Comparison of ENCODE assay signal across 37 cellular contexts in genomic region chr7:123717689-123718088, GRCh38.
"Had no signal": no experiment of that assay in that cellular context is flagged by ENCODE, and none has a peak within 500 bp of the region (broad histone marks: within the 10 kb centered on the region; RNA-seq: fewer than 3 reads in every experiment).

No MANE protein-coding gene starts in this region.

- H3K9me3 ChIP-seq: ascending aorta had no signal

- H3K4me3 Mint-ChIP-seq: activated B cell treated with CpG ODN at 0.5 μM for 24 hours; activated CD4-positive, alpha-beta memory T cell treated with anti-CD3 and anti-CD28 coated beads for 36 hours; activated CD4-positive, alpha-beta T cell treated with anti-CD3 and anti-CD28 coated beads, Interleukin-2, amount 10 ng/mL, durations not matched to agents 24 days and 14 days; activated CD8-positive, alpha-beta T cell treated with anti-CD3 and anti-CD28 coated beads for 36 hours; activated naive CD4-positive, alpha-beta T cell treated with anti-CD3 and anti-CD28 coated beads, Interleukin-2, amount 10 ng/mL, durations not matched to agents 7 days and 5 days; activated naive CD4-positive, alpha-beta T cell treated with anti-CD3 and anti-CD28 coated beads, Interleukin-2, amount 50 U/mL, for 24 hours; activated naive CD8-positive, alpha-beta T cell; activated naive CD8-positive, alpha-beta T cell treated with anti-CD3 and anti-CD28 coated beads, Interleukin-2, amount 50 U/mL, for 24 hours; activated T-cell treated with anti-CD3 and anti-CD28 coated beads, Interleukin-2, amount 50 U/mL, for 4 hours; activated T-cell treated with anti-CD3 and anti-CD28 coated beads, Interleukin-2, amount 50 U/mL, for 72 hours; activated T-helper 1 cell treated with anti-CD3 and anti-CD28 coated beads, Interleukin-12 subunit alpha, Interleukin-12 subunit beta, Interleukin-2, Interleukin-4 antibody, amounts not matched to agents 30 ng/mL and 10 ng/mL and 1 ng/mL, durations not matched to agents 14 hours and 24 hours and 36 hours; activated T-helper 17 cell treated with anti-CD3 and anti-CD28 coated beads, Interleukin-2, amount 50 U/mL, for 72 hours; brain; central memory CD8-positive, alpha-beta T cell; T-cell; T-helper 2 cell treated with Interferon-gamma antibody and Interleukin-4, amounts not matched to agents 5 μg/mL and 100 μg/mL, for 36 hours had no signal

- H3K36me3 ChIP-seq: ascending aorta, cardiac muscle cell had no signal

- H3K27me3 ChIP-seq: ascending aorta, cardiac muscle cell had no signal

- H3K27ac Mint-ChIP-seq: activated B cell treated with CpG ODN at 0.5 μM for 24 hours; activated CD4-positive, alpha-beta memory T cell treated with anti-CD3 and anti-CD28 coated beads for 36 hours; activated CD4-positive, alpha-beta T cell treated with anti-CD3 and anti-CD28 coated beads, Interleukin-2, amount 10 ng/mL, durations not matched to agents 24 days and 14 days; activated CD8-positive, alpha-beta T cell treated with anti-CD3 and anti-CD28 coated beads for 36 hours; activated naive CD4-positive, alpha-beta T cell treated with anti-CD3 and anti-CD28 coated beads, Interleukin-2, amount 10 ng/mL, durations not matched to agents 7 days and 5 days; activated naive CD4-positive, alpha-beta T cell treated with anti-CD3 and anti-CD28 coated beads, Interleukin-2, amount 50 U/mL, for 24 hours; activated naive CD8-positive, alpha-beta T cell; activated naive CD8-positive, alpha-beta T cell treated with anti-CD3 and anti-CD28 coated beads, Interleukin-2, amount 50 U/mL, for 24 hours; activated T-cell treated with anti-CD3 and anti-CD28 coated beads, Interleukin-2, amount 50 U/mL, for 72 hours; activated T-helper 1 cell treated with anti-CD3 and anti-CD28 coated beads, Interleukin-12 subunit alpha, Interleukin-12 subunit beta, Interleukin-2, Interleukin-4 antibody, amounts not matched to agents 30 ng/mL and 10 ng/mL and 1 ng/mL, durations not matched to agents 14 hours and 24 hours and 36 hours; activated T-helper 17 cell treated with anti-CD3 and anti-CD28 coated beads, Interleukin-2, amount 50 U/mL, for 72 hours; brain; T-cell; T-helper 2 cell treated with Interferon-gamma antibody and Interleukin-4, amounts not matched to agents 5 μg/mL and 100 μg/mL, for 36 hours had no signal

- H3K27me3 Mint-ChIP-seq: activated B cell treated with CpG ODN at 0.5 μM for 24 hours; activated CD4-positive, alpha-beta memory T cell treated with anti-CD3 and anti-CD28 coated beads for 36 hours; activated CD4-positive, alpha-beta T cell treated with anti-CD3 and anti-CD28 coated beads, Interleukin-2, amount 10 ng/mL, durations not matched to agents 24 days and 14 days; activated CD8-positive, alpha-beta T cell treated with anti-CD3 and anti-CD28 coated beads for 36 hours; activated naive CD4-positive, alpha-beta T cell treated with anti-CD3 and anti-CD28 coated beads, Interleukin-2, amount 10 ng/mL, durations not matched to agents 7 days and 5 days; activated naive CD4-positive, alpha-beta T cell treated with anti-CD3 and anti-CD28 coated beads, Interleukin-2, amount 50 U/mL, for 24 hours; activated naive CD8-positive, alpha-beta T cell; activated naive CD8-positive, alpha-beta T cell treated with anti-CD3 and anti-CD28 coated beads, Interleukin-2, amount 10 ng/mL, durations not matched to agents 7 days and 5 days; activated naive CD8-positive, alpha-beta T cell treated with anti-CD3 and anti-CD28 coated beads, Interleukin-2, amount 50 U/mL, for 24 hours; activated T-helper 17 cell treated with anti-CD3 and anti-CD28 coated beads, Interleukin-2, amount 50 U/mL, for 72 hours; brain; central memory CD8-positive, alpha-beta T cell; T-cell had no signal

- H3K9me3 Mint-ChIP-seq: activated B cell treated with CpG ODN at 0.5 μM for 24 hours; activated CD4-positive, alpha-beta memory T cell treated with anti-CD3 and anti-CD28 coated beads for 36 hours; activated CD4-positive, alpha-beta T cell treated with anti-CD3 and anti-CD28 coated beads, Interleukin-2, amount 10 ng/mL, durations not matched to agents 24 days and 14 days; activated CD8-positive, alpha-beta T cell treated with anti-CD3 and anti-CD28 coated beads for 36 hours; activated naive CD4-positive, alpha-beta T cell treated with anti-CD3 and anti-CD28 coated beads, Interleukin-2, amount 10 ng/mL, durations not matched to agents 7 days and 5 days; activated naive CD4-positive, alpha-beta T cell treated with anti-CD3 and anti-CD28 coated beads, Interleukin-2, amount 50 U/mL, for 24 hours; activated naive CD8-positive, alpha-beta T cell treated with anti-CD3 and anti-CD28 coated beads, Interleukin-2, amount 10 ng/mL, durations not matched to agents 7 days and 5 days; activated naive CD8-positive, alpha-beta T cell treated with anti-CD3 and anti-CD28 coated beads, Interleukin-2, amount 50 U/mL, for 24 hours; activated T-cell treated with anti-CD3 and anti-CD28 coated beads, Interleukin-2, amount 50 U/mL, for 4 hours; activated T-cell treated with anti-CD3 and anti-CD28 coated beads, Interleukin-2, amount 50 U/mL, for 72 hours; activated T-helper 1 cell treated with anti-CD3 and anti-CD28 coated beads, Interleukin-12 subunit alpha, Interleukin-12 subunit beta, Interleukin-2, Interleukin-4 antibody, amounts not matched to agents 30 ng/mL and 10 ng/mL and 1 ng/mL, durations not matched to agents 14 hours and 24 hours and 36 hours; activated T-helper 17 cell treated with anti-CD3 and anti-CD28 coated beads, Interleukin-2, amount 50 U/mL, for 72 hours; central memory CD8-positive, alpha-beta T cell; T-cell; T-helper 2 cell treated with Interferon-gamma antibody and Interleukin-4, amounts not matched to agents 5 μg/mL and 100 μg/mL, for 36 hours had no signal

- DNase-seq: activated B cell treated with CpG ODN at 0.5 μM for 24 hours; activated CD4-positive, alpha-beta memory T cell treated with anti-CD3 and anti-CD28 coated beads for 36 hours; activated CD4-positive, alpha-beta T cell treated with anti-CD3 and anti-CD28 coated beads for 4 hours; activated CD4-positive, alpha-beta T cell treated with anti-CD3 and anti-CD28 coated beads, Interleukin-2, amount 10 ng/mL, durations not matched to agents 24 days and 14 days; activated CD4-positive, alpha-beta T cell treated with anti-CD3 and anti-CD28 coated beads, Interleukin-2, amount 50 U/mL, for 1 hour; activated CD4-positive, alpha-beta T cell treated with anti-CD3 and anti-CD28 coated beads, Interleukin-2, amount 50 U/mL, for 4 hours; activated CD4-positive, CD25-positive, alpha-beta regulatory T cell treated with anti-CD3 and anti-CD28 coated beads, Interleukin-2, amount 50 U/mL, for 72 hours; activated CD8-positive, alpha-beta memory T cell treated with anti-CD3 and anti-CD28 coated beads, Interleukin-2, amount 50 U/mL, for 4 hours; activated CD8-positive, alpha-beta T cell treated with anti-CD3 and anti-CD28 coated beads for 36 hours; activated gamma-delta T cell; activated naive CD4-positive, alpha-beta T cell treated with anti-CD3 and anti-CD28 coated beads, Interleukin-2, amount 10 ng/mL, durations not matched to agents 7 days and 5 days; activated naive CD4-positive, alpha-beta T cell treated with Interleukin-2 at 50 U/mL for 16 hours; activated naive CD8-positive, alpha-beta T cell treated with anti-CD3 and anti-CD28 coated beads, Interleukin-2, amount 10 ng/mL, durations not matched to agents 7 days and 5 days; activated naive CD8-positive, alpha-beta T cell treated with anti-CD3 and anti-CD28 coated beads, Interleukin-2, amount 50 U/mL, for 24 hours; activated T-cell treated with anti-CD3 and anti-CD28 coated beads for 4 hours; activated T-cell treated with anti-CD3 and anti-CD28 coated beads, Interleukin-2, amount 50 U/mL, for 1 hour; activated T-cell treated with anti-CD3 and anti-CD28 coated beads, Interleukin-2, amount 50 U/mL, for 4 hours; activated T-cell treated with anti-CD3 and anti-CD28 coated beads, Interleukin-2, amount 50 U/mL, for 72 hours; amygdala; anterior cingulate cortex; caudate nucleus; cerebellar nuclear complex; T-cell; T-helper 2 cell; T-helper 9 cell had no signal

- H3K4me3 ChIP-seq: ascending aorta, cardiac muscle cell had no signal

- H3K27ac ChIP-seq: ascending aorta, cardiac muscle cell, VCaP had no signal

- FAIRE-seq: bronchial epithelial cell, TTC549 had no signal

- ATAC-seq: activated CD8-positive, alpha-beta T cell treated with anti-CD3 and anti-CD28 coated beads for 36 hours; activated naive CD8-positive, alpha-beta T cell treated with anti-CD3 and anti-CD28 coated beads, Interleukin-2, amount 50 U/mL, for 24 hours; activated T-cell treated with anti-CD3 and anti-CD28 coated beads, Interleukin-2, amount 50 U/mL, for 4 hours; activated T-cell treated with anti-CD3 and anti-CD28 coated beads, Interleukin-2, amount 50 U/mL, for 72 hours; activated T-helper 17 cell treated with anti-CD3 and anti-CD28 coated beads, Interleukin-2, amount 50 U/mL, for 72 hours; T-cell had no signal
